22 cellular contexts compared by ENCODE assay signal in the genomic region with DNA sequence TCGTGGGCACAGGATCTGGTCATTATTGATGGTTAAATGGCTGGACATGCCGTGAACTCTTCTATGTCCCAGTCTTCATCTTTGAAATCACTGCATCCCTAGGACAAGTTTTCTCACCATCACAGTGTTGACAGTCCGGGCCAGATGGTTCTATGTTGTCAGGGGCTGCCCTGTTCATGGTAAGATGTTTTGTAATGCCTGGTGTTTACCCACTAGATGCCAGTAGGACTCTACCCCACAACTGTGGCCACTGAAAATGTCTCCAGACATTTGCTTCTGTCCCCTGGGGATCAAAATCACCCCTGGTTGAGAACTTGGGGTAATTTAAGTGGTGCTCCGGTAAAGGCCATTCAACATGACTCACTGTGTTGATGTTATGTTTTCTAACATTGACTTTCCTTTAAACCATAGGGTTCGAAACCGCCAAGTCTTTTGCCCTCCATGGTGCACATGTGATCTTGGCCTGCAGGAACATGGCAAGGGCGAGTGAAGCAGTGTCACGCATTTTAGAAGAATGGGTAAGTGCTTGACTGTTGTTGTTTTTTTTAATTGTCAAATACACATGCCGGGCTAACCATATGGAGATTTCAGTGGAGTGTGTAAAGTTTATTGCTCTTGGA.
A peak's percentile ranks its signal among the peaks of the same experiment; 100 is the strongest.
DNase-seq lines count a peak whose midpoint lies in the region; ATAC-seq, FAIRE-seq and TF ChIP-seq lines count a peak whose summit lies in the region.
"Had no signal": no experiment of that assay in that cellular context is flagged by ENCODE, and none has a peak within 500 bp of the region (broad histone marks: within the 10 kb centered on the region; RNA-seq: fewer than 3 reads in every experiment).

No MANE protein-coding gene starts in this region.

- no peak overlapping the region for H3K4ac ChIP-seq in mesenchymal stem cell (ENCODE audit: low read depth in 1 of 2, low read length in 2 of 2)

- H4K91ac ChIP-seq in mesenchymal stem cell (ENCODE audit: low read length): no peak overlapping the region

- no peak overlapping the region for H3K4me2 ChIP-seq in mesenchymal stem cell (ENCODE audit: low read length, poor library complexity, severe bottlenecking)
- H3K4me2 ChIP-seq: A549, GM23338 had no signal

- no peaks in the 10 kb centered on the region for H3K9me3 ChIP-seq in HEK293 (ENCODE audit: control insufficient read depth, insufficient read depth, low read depth, low read length)
- peaks cover 14% of the 10 kb centered on the region for H3K9me3 ChIP-seq in mesenchymal stem cell (ENCODE audit: control insufficient read depth, low read length)

- H3K4me1 ChIP-seq in ACC112 (ENCODE audit: control insufficient read depth, insufficient read depth, low read length, unreplicated experiment): peaks cover 21% of the 10 kb centered on the region
- H3K4me1 ChIP-seq in HEK293 (ENCODE audit: control insufficient read depth, insufficient read depth, low read length): no peaks in the 10 kb centered on the region
- H3K4me1 ChIP-seq in mesenchymal stem cell (ENCODE audit: control insufficient read depth, insufficient read depth, low read depth, low read length): no peaks in the 10 kb centered on the region
- H3K4me1 ChIP-seq: A549 had no signal

- H3K18ac ChIP-seq in mesenchymal stem cell (ENCODE audit: low read depth in 1 of 2, low read length in 2 of 2): no peak overlapping the region

- peaks cover 4% of the 10 kb centered on the region for H3K27me3 Mint-ChIP-seq in nephron progenitor cell (ENCODE audit: low read depth, poor library complexity)
- H3K27me3 Mint-ChIP-seq: CD4-positive, CD25-positive, alpha-beta regulatory T cell had no signal

- no peak overlapping the region for H3K4me3 Mint-ChIP-seq in nephron progenitor cell
- H3K4me3 Mint-ChIP-seq: CD4-positive, CD25-positive, alpha-beta regulatory T cell; GM23338 had no signal

- TF ChIP-seq CTCF in HEK293 (tag by site-specific recombination; IDR thresholded peaks at IDR 0.05) (0 out of 2 replicates have a peak, but pooled peaks have one; percentile 8), bronchial epithelial cell (IDR thresholded peaks at IDR 0.05; ENCODE audit: insufficient read depth, low read length, severe bottlenecking) (peak; percentile 6), nephron progenitor cell (IDR thresholded peaks at IDR 0.05) (no peak)

- H3K27ac ChIP-seq in ACC112 (ENCODE audit: low read depth, low read length) (peak overlapping the region; percentile 71), HEK293 (ENCODE audit: extremely low read depth, low read depth, low read length) (no peak overlapping the region), mesenchymal stem cell (ENCODE audit: low read length, poor library complexity, severe bottlenecking) (no peak overlapping the region)
- H3K27ac ChIP-seq: A549 had no signal

- H2AFZ ChIP-seq in ACC112 (ENCODE audit: low read length, unreplicated experiment) (peak overlapping the region; percentile 52), mesenchymal stem cell (ENCODE audit: low read depth, low read length) (no peak overlapping the region)
- H2AFZ ChIP-seq: GM23338 had no signal

- H2BK5ac ChIP-seq in mesenchymal stem cell (ENCODE audit: low read depth, low read length, poor library complexity, severe bottlenecking): no peak overlapping the region

- H2BK12ac ChIP-seq in mesenchymal stem cell (ENCODE audit: low read length in 2 of 2): no peak overlapping the region

- H3K27me3 ChIP-seq in ACC112 (ENCODE audit: insufficient read depth, low read length): no peaks in the 10 kb centered on the region
- no peaks in the 10 kb centered on the region for H3K27me3 ChIP-seq in bronchial epithelial cell (ENCODE audit: control insufficient read depth, insufficient read depth, low read length)
- no peaks in the 10 kb centered on the region for H3K27me3 ChIP-seq in mesenchymal stem cell (ENCODE audit: control insufficient read depth in 1 of 2, insufficient read depth in 1 of 2, low read length in 2 of 2)

- WGBS in mesenchymal stem cell: 86% methylated on average over 8 of the region's 9 CpGs

- no peak overlapping the region for H3K14ac ChIP-seq in mesenchymal stem cell (ENCODE audit: low read length in 2 of 2)

- POLR2A ChIA-PET in HEK293 (lab: Yijun Ruan, JAX): no interaction called here

- ATAC-seq in GM21529 (IDR thresholded peaks at IDR 0.05; ENCODE audit: unreplicated experiment): no peak
- ATAC-seq: A549, GM23338, HCT116, SK-N-SH treated with all-trans-retinoic acid at 6 μM for 48 hours had no signal

- H2BK15ac ChIP-seq in mesenchymal stem cell (ENCODE audit: low read depth, poor library complexity, severe bottlenecking): no peak overlapping the region

- FAIRE-seq in bronchial epithelial cell (lab: Jason Lieb, UNC): no peak
- FAIRE-seq: A549, GM12891 had no signal

- peaks cover 5% of the 10 kb centered on the region for H3K4me1 Mint-ChIP-seq in nephron progenitor cell

- H3K9ac ChIP-seq in mesenchymal stem cell (ENCODE audit: low read length): no peak overlapping the region

- H3K79me1 ChIP-seq in mesenchymal stem cell (replicated peaks; ENCODE audit: low read length, poor library complexity, severe bottlenecking): no peaks in the 10 kb centered on the region

- H3K79me2 ChIP-seq in ACC112 (ENCODE audit: control insufficient read depth, insufficient read depth, low read length, unreplicated experiment): no peaks in the 10 kb centered on the region

- H3K27ac Mint-ChIP-seq in nephron progenitor cell: no peak overlapping the region
- H3K27ac Mint-ChIP-seq: CD4-positive, CD25-positive, alpha-beta regulatory T cell; GM23338 had no signal

- no peak overlapping the region for H3K23ac ChIP-seq in mesenchymal stem cell (ENCODE audit: low read length in 2 of 2)

- H3K9me3 Mint-ChIP-seq in nephron progenitor cell: peaks cover 34% of the 10 kb centered on the region

- no peak overlapping the region for H2AK5ac ChIP-seq in mesenchymal stem cell (ENCODE audit: low read length, severe bottlenecking)

- H3K4me3 ChIP-seq in ACC112 (ENCODE audit: low read depth, low read length) (peak overlapping the region; percentile 47; the same call in 1 of the 2 replicates), HEK293 (ENCODE audit: low read depth, low read length) (no peak overlapping the region), bronchial epithelial cell (ENCODE audit: low read depth, low read length) (no peak overlapping the region), mesenchymal stem cell (ENCODE audit: insufficient read depth in 1 of 2, low read depth in 1 of 2, low read length in 2 of 2) (no peak overlapping the region)
- H3K4me3 ChIP-seq: A549, GM23338 had no signal

- H3K36me3 Mint-ChIP-seq in nephron progenitor cell (ENCODE audit: low read depth): peaks cover 77% of the 10 kb centered on the region

- no peak overlapping the region for H4K8ac ChIP-seq in mesenchymal stem cell (ENCODE audit: low read length)

- CTCF ChIA-PET in HEK293 (lab: Yijun Ruan, JAX): no interaction called here

- no peak for DNase-seq in bronchial epithelial cell (ENCODE audit: low read depth)
- peak; percentile 5 for DNase-seq in mesenchymal stem cell
- DNase-seq in NCI-H1694 treated with DMSO at 0.1 percent for 48 hours (lab: John Stamatoyannopoulos, UW): no peak
- no peak for DNase-seq in nephron progenitor cell
- DNase-seq: CD4-positive, CD25-positive, alpha-beta regulatory T cell; DND-41; Karpas-422; MM.1S; NCI-H1048; NCI-H1417 treated with DMSO at 0.1 percent for 48 hours; NCI-H187 treated with DMSO at 0.1 percent for 48 hours; NCI-H2107; NCI-H774; NK-92 treated with Interleukin-12 subunit alpha and Interleukin-12 subunit beta, amount 100 ng/mL, for 24 hours had no signal

- H3K36me3 ChIP-seq in ACC112 (ENCODE audit: insufficient read depth, low read length): no peaks in the 10 kb centered on the region
- peaks cover 0 to 11% of the 10 kb centered on the region in 2 experiments; a peak in 1 of 3 replicates for H3K36me3 ChIP-seq in HEK293 (ENCODE audit: control insufficient read depth in 2 of 2, insufficient read depth in 1 of 2, low read length in 2 of 2)
- no peaks in the 10 kb centered on the region for H3K36me3 ChIP-seq in bronchial epithelial cell (ENCODE audit: control insufficient read depth, insufficient read depth, low read length)
- H3K36me3 ChIP-seq in mesenchymal stem cell (ENCODE audit: control insufficient read depth in 1 of 2, insufficient read depth in 2 of 2, low read depth in 1 of 2, low read length in 2 of 2): peaks cover 0 to 4% of the 10 kb centered on the region in 2 experiments

- no peak overlapping the region for H2BK120ac ChIP-seq in mesenchymal stem cell (ENCODE audit: low read depth, low read length)

TF ChIP-seq in HEK293, 187 proteins besides CTCF, POLR2A, EP300 and RAD21:
- TF ChIP-seq ZNF549 (tag by site-specific recombination; IDR thresholded peaks at IDR 0.05): peak; percentile 83
- TF ChIP-seq ZNF837 (tag by site-specific recombination; IDR thresholded peaks at IDR 0.05): no peak
